Comparison of ENCODE assay signal across 1 cellular context in genomic region chr5:1065143-1065750, GRCh38.
TF ChIP-seq lines count a peak whose summit lies in the region.

No MANE protein-coding gene starts in this region.

TF ChIP-seq in H1, 55 proteins besides CTCF, POLR2A, EP300 and RAD21:
- TF ChIP-seq ASH2L (IDR thresholded peaks at IDR 0.05; ENCODE audit: low read length) (no peak), RFX5 (IDR thresholded peaks at IDR 0.05; ENCODE audit: borderline replicate concordance, low read depth, low read length) (no peak), EGR1 (IDR thresholded peaks at IDR 0.05; ENCODE audit: borderline replicate concordance, low read depth, low read length) (no peak), CHD1 (IDR thresholded peaks at IDR 0.05; ENCODE audit: low read depth, low read length) (no peak), CBX5 (IDR thresholded peaks at IDR 0.05; ENCODE audit: low read depth, low read length) (no peak), YY1 (IDR thresholded peaks at IDR 0.05; ENCODE audit: low read depth, low read length) (no peak), RNF2 (IDR thresholded peaks at IDR 0.05; ENCODE audit: borderline replicate concordance, low read depth, low read length, missing control alignments, poor library complexity, severe bottlenecking) (no peak), SP2 (IDR thresholded peaks at IDR 0.05; ENCODE audit: low read length) (no peak), PHF8 (conservative IDR thresholded peaks at IDR 0.05; ENCODE audit: low read depth, low read length) (no peak), GTF2F1 (IDR thresholded peaks at IDR 0.05; ENCODE audit: borderline replicate concordance, low read depth, low read length) (no peak), FOSL1 (IDR thresholded peaks at IDR 0.05; ENCODE audit: insufficient read depth, low read depth, low read length) (no peak)
